Comparison of ENCODE assay signal across 1 cellular context in genomic region chr6:157996918-157997702, GRCh38.
A peak's percentile ranks its signal among the peaks of the same experiment; 100 is the strongest.
TF ChIP-seq lines count a peak whose summit lies in the region.

No MANE protein-coding gene starts in this region.

TF ChIP-seq in K562, 482 proteins besides CTCF, POLR2A, EP300 and RAD21 (continues in another document):
- TF ChIP-seq FUS (optimal IDR thresholded peaks at IDR 0.05; ENCODE audit: low read depth, low read length) (no peak), E4F1 (CRISPR knock-in tag; IDR thresholded peaks at IDR 0.05; ENCODE audit: borderline replicate concordance) (no peak), MAZ (CRISPR knock-in tag; conservative IDR thresholded peaks at IDR 0.05 in 1 of 2, IDR thresholded peaks at IDR 0.05 in 1 of 2) (no peak), ZBTB26 (CRISPR knock-in tag; IDR thresholded peaks at IDR 0.05) (no peak), ADNP (tag; IDR thresholded peaks at IDR 0.05) (no peak), RAD51 (IDR thresholded peaks at IDR 0.05; ENCODE audit: borderline replicate concordance, low read depth) (no peak), ZNF586 (CRISPR knock-in tag; conservative IDR thresholded peaks at IDR 0.05) (no peak), CCNT2 (IDR thresholded peaks at IDR 0.05; ENCODE audit: borderline replicate concordance, extremely low read depth, insufficient read length, low read depth, low read length) (no peak), RHOXF2B (CRISPR knock-in tag; conservative IDR thresholded peaks at IDR 0.05) (no peak), POLR2AphosphoS5 (IDR thresholded peaks at IDR 0.05; ENCODE audit: control insufficient read depth, insufficient read depth, low read depth, low read length) (peak; percentile 36; the same call in 1 of the 2 replicates), NCOR1 (IDR thresholded peaks at IDR 0.05) (peak; percentile 27; the same call in 1 of the 2 replicates), RBM39 (optimal IDR thresholded peaks at IDR 0.05; ENCODE audit: low read depth, low read length) (no peak), NR2F6 (CRISPR knock-in tag; IDR thresholded peaks at IDR 0.05) (no peak), PHB (CRISPR knock-in tag; IDR thresholded peaks at IDR 0.05) (no peak), MBD2 (IDR thresholded peaks at IDR 0.05; ENCODE audit: borderline replicate concordance, low read depth) (peak; percentile 32; the same call in 1 of the 2 replicates), ZNF280B (CRISPR knock-in tag; IDR thresholded peaks at IDR 0.05) (no peak), TCF7 (IDR thresholded peaks at IDR 0.05; ENCODE audit: borderline replicate concordance) (0 out of 2 replicates have a peak, but pooled peaks have one; percentile 52), ZBTB17 (CRISPR knock-in tag; IDR thresholded peaks at IDR 0.05) (no peak), STAG1 (CRISPR knock-in tag; IDR thresholded peaks at IDR 0.05; ENCODE audit: borderline replicate concordance) (no peak), GATAD2B (IDR thresholded peaks at IDR 0.05; ENCODE audit: borderline replicate concordance) (no peak), CBX3 (IDR thresholded peaks at IDR 0.05; ENCODE audit: borderline replicate concordance in 1 of 2, low read length in 2 of 2) (no peak), CBFA2T3 (IDR thresholded peaks at IDR 0.05) (peak; percentile 67), ZNF561 (CRISPR knock-in tag; conservative IDR thresholded peaks at IDR 0.05) (no peak), NCOA4 (IDR thresholded peaks at IDR 0.05; ENCODE audit: partially characterized antibody) (no peak), KAT8 (IDR thresholded peaks at IDR 0.05; ENCODE audit: low read depth) (no peak), CREB5 (CRISPR knock-in tag; IDR thresholded peaks at IDR 0.05) (no peak), GTF2A2 (tag; IDR thresholded peaks at IDR 0.05) (no peak), ZBTB7A (IDR thresholded peaks at IDR 0.05; ENCODE audit: borderline replicate concordance, control insufficient read depth, low read depth, low read length) (peak; percentile 87), HOXB6 (CRISPR knock-in tag; IDR thresholded peaks at IDR 0.05; ENCODE audit: borderline replicate concordance) (no peak), TBP (optimal IDR thresholded peaks at IDR 0.05; ENCODE audit: low read depth, low read length) (no peak), ESRRA (IDR thresholded peaks at IDR 0.05; ENCODE audit: borderline replicate concordance, low read depth) (no peak), ZNF184 (CRISPR knock-in tag; IDR thresholded peaks at IDR 0.05) (no peak), FOXM1 (IDR thresholded peaks at IDR 0.05; ENCODE audit: low read depth) (no peak), FOXM1 (CRISPR knock-in tag; IDR thresholded peaks at IDR 0.05; ENCODE audit: low read depth) (no peak), CBFA2T2 (conservative IDR thresholded peaks at IDR 0.05) (peak; percentile 35; the same call in 1 of the 2 replicates), TAF7 (tag; IDR thresholded peaks at IDR 0.05) (no peak), EGR1 (conservative IDR thresholded peaks at IDR 0.05) (peak; percentile 87), NELFE (IDR thresholded peaks at IDR 0.05; ENCODE audit: insufficient read depth, insufficient read length) (no peak), ATF1 (CRISPR knock-in tag; IDR thresholded peaks at IDR 0.05) (no peak), ATF1 (tag; IDR thresholded peaks at IDR 0.05) (no peak), TCF3 (CRISPR knock-in tag; IDR thresholded peaks at IDR 0.05) (peak; percentile 31; the same call in 1 of the 2 replicates), BRF2 (IDR thresholded peaks at IDR 0.05; ENCODE audit: borderline replicate concordance, insufficient read depth, insufficient read length) (no peak), CREM (IDR thresholded peaks at IDR 0.05; ENCODE audit: low read depth) (0 out of 2 replicates have a peak, but pooled peaks have one; percentile 21), CEBPB (tag; IDR thresholded peaks at IDR 0.05) (no peak)
- TF ChIP-seq, protein P1, sequence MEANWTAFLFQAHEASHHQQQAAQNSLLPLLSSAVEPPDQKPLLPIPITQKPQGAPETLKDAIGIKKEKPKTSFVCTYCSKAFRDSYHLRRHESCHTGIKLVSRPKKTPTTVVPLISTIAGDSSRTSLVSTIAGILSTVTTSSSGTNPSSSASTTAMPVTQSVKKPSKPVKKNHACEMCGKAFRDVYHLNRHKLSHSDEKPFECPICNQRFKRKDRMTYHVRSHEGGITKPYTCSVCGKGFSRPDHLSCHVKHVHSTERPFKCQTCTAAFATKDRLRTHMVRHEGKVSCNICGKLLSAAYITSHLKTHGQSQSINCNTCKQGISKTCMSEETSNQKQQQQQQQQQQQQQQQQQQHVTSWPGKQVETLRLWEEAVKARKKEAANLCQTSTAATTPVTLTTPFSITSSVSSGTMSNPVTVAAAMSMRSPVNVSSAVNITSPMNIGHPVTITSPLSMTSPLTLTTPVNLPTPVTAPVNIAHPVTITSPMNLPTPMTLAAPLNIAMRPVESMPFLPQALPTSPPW (CRISPR knock-in tag; IDR thresholded peaks at IDR 0.05): peak; percentile 53; the same call in 1 of the 2 replicates
- TF ChIP-seq, protein P2, sequence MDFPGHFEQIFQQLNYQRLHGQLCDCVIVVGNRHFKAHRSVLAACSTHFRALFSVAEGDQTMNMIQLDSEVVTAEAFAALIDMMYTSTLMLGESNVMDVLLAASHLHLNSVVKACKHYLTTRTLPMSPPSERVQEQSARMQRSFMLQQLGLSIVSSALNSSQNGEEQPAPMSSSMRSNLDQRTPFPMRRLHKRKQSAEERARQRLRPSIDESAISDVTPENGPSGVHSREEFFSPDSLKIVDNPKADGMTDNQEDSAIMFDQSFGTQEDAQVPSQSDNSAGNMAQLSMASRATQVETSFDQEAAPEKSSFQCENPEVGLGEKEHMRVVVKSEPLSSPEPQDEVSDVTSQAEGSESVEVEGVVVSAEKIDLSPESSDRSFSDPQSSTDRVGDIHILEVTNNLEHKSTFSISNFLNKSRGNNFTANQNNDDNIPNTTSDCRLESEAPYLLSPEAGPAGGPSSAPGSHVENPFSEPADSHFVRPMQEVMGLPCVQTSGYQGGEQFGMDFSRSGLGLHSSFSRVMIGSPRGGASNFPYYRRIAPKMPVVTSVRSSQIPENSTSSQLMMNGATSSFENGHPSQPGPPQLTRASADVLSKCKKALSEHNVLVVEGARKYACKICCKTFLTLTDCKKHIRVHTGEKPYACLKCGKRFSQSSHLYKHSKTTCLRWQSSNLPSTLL (IDR thresholded peaks at IDR 0.05): no peak
- TF ChIP-seq, protein P3, sequence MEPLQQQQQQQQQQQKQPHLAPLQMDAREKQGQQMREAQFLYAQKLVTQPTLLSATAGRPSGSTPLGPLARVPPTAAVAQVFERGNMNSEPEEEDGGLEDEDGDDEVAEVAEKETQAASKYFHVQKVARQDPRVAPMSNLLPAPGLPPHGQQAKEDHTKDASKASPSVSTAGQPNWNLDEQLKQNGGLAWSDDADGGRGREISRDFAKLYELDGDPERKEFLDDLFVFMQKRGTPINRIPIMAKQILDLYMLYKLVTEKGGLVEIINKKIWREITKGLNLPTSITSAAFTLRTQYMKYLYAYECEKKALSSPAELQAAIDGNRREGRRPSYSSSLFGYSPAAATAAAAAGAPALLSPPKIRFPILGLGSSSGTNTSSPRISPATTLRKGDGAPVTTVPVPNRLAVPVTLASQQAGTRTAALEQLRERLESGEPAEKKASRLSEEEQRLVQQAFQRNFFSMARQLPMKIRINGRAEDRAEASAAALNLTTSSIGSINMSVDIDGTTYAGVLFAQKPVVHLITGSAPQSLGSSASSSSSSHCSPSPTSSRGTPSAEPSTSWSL (CRISPR knock-in tag; IDR thresholded peaks at IDR 0.05; ENCODE audit: borderline replicate concordance): no peak
- TF ChIP-seq, protein P4, sequence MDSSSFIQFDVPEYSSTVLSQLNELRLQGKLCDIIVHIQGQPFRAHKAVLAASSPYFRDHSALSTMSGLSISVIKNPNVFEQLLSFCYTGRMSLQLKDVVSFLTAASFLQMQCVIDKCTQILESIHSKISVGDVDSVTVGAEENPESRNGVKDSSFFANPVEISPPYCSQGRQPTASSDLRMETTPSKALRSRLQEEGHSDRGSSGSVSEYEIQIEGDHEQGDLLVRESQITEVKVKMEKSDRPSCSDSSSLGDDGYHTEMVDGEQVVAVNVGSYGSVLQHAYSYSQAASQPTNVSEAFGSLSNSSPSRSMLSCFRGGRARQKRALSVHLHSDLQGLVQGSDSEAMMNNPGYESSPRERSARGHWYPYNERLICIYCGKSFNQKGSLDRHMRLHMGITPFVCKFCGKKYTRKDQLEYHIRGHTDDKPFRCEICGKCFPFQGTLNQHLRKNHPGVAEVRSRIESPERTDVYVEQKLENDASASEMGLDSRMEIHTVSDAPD (CRISPR knock-in tag; IDR thresholded peaks at IDR 0.05): no peak
- TF ChIP-seq, protein P5, sequence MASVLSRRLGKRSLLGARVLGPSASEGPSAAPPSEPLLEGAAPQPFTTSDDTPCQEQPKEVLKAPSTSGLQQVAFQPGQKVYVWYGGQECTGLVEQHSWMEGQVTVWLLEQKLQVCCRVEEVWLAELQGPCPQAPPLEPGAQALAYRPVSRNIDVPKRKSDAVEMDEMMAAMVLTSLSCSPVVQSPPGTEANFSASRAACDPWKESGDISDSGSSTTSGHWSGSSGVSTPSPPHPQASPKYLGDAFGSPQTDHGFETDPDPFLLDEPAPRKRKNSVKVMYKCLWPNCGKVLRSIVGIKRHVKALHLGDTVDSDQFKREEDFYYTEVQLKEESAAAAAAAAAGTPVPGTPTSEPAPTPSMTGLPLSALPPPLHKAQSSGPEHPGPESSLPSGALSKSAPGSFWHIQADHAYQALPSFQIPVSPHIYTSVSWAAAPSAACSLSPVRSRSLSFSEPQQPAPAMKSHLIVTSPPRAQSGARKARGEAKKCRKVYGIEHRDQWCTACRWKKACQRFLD (CRISPR knock-in tag; IDR thresholded peaks at IDR 0.05): no peak
- TF ChIP-seq, protein P6, sequence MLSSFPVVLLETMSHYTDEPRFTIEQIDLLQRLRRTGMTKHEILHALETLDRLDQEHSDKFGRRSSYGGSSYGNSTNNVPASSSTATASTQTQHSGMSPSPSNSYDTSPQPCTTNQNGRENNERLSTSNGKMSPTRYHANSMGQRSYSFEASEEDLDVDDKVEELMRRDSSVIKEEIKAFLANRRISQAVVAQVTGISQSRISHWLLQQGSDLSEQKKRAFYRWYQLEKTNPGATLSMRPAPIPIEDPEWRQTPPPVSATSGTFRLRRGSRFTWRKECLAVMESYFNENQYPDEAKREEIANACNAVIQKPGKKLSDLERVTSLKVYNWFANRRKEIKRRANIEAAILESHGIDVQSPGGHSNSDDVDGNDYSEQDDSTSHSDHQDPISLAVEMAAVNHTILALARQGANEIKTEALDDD (IDR thresholded peaks at IDR 0.05): no peak
